ENCODE assay signal across 1 cellular context in the genomic region with DNA sequence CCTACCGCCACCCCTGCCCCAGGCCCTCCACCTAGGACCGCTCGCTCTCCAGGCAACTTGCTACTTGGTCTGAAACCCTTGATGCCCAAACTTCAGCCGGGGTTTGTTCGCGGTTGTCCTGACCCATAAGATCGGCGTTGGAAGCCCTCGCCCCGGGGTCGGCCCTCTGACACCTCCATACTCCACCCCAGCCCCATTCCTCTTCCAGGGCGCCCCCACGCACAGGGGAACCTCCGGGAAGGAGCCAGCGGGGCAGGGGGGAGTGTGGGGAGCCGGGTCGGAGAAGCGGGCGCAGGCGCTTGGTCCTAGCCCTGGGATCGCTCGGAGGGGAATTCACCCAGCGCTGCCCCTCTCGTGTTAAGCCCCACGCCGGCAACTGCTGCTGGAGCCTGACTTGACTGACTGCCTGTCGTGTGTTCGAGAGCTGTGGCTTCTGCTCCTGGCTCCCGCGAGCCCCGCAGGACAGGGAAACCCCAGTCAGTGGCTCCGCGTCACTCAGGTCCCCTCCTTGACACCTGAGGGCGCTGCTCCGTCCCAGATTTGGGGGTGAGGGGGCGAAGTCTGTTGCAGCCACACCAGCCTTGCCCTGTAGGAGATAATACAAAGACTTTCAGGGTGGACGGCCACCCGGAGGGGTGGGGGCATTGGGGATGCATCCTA.
TF ChIP-seq lines count a peak whose summit lies in the region.

No MANE protein-coding gene starts in this region.

TF ChIP-seq in H1, 55 proteins besides CTCF, POLR2A, EP300 and RAD21:
- TF ChIP-seq BACH1 (IDR thresholded peaks at IDR 0.05; ENCODE audit: low read length) = 0 out of 2 replicates have a peak, but pooled peaks have one; percentile 12
- no peak for TF ChIP-seq SIN3A (conservative IDR thresholded peaks at IDR 0.05 in 1 of 2, IDR thresholded peaks at IDR 0.05 in 1 of 2; ENCODE audit: low read depth in 1 of 2, low read length in 2 of 2)
- peak; percentile 67 for TF ChIP-seq CREB1 (IDR thresholded peaks at IDR 0.05)
- TF ChIP-seq EZH2 (IDR thresholded peaks at IDR 0.05; ENCODE audit: low read depth, low read length, severe bottlenecking) = peak; percentile 82
- TF ChIP-seq TCF12 (IDR thresholded peaks at IDR 0.05; ENCODE audit: low read depth, low read length) = no peak
- TF ChIP-seq RFX5 (IDR thresholded peaks at IDR 0.05; ENCODE audit: borderline replicate concordance, low read depth, low read length) = no peak
- TF ChIP-seq, protein P1, sequence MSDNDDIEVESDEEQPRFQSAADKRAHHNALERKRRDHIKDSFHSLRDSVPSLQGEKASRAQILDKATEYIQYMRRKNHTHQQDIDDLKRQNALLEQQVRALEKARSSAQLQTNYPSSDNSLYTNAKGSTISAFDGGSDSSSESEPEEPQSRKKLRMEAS (IDR thresholded peaks at IDR 0.05) = no peak
- no peak for TF ChIP-seq NANOG (IDR thresholded peaks at IDR 0.05; ENCODE audit: insufficient read depth, low read depth, low read length, poor library complexity, severe bottlenecking)
- TF ChIP-seq SAP30 (IDR thresholded peaks at IDR 0.05; ENCODE audit: insufficient read depth, insufficient replicate concordance, low read length) = no peak
- no peak for TF ChIP-seq CTBP2 (IDR thresholded peaks at IDR 0.05; ENCODE audit: borderline replicate concordance, insufficient read depth, insufficient read length, low read length)
- peak; percentile 74; the same call in 1 of the 2 replicates for TF ChIP-seq SUZ12 (IDR thresholded peaks at IDR 0.05; ENCODE audit: low read length)
- no peak for TF ChIP-seq GTF2F1 (IDR thresholded peaks at IDR 0.05; ENCODE audit: borderline replicate concordance, low read depth, low read length)
- TF ChIP-seq KDM5A (IDR thresholded peaks at IDR 0.05; ENCODE audit: low read length) = no peak
- no peak for TF ChIP-seq ZNF274 (IDR thresholded peaks at IDR 0.05; ENCODE audit: borderline replicate concordance, extremely low read depth, low read length)
- TF ChIP-seq, protein P2, sequence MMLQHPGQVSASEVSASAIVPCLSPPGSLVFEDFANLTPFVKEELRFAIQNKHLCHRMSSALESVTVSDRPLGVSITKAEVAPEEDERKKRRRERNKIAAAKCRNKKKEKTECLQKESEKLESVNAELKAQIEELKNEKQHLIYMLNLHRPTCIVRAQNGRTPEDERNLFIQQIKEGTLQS (IDR thresholded peaks at IDR 0.05; ENCODE audit: insufficient read depth, low read depth, low read length) = no peak
- TF ChIP-seq BRCA1 (IDR thresholded peaks at IDR 0.05; ENCODE audit: low read depth, low read length) = no peak
- TF ChIP-seq POU5F1 (IDR thresholded peaks at IDR 0.05; ENCODE audit: low read depth, low read length) = no peak
- no peak for TF ChIP-seq TAF7 (optimal IDR thresholded peaks at IDR 0.05; ENCODE audit: borderline replicate concordance, low read depth, low read length)
- no peak for TF ChIP-seq CEBPB (IDR thresholded peaks at IDR 0.05; ENCODE audit: low read depth, low read length)
- no peak for TF ChIP-seq YY1 (IDR thresholded peaks at IDR 0.05; ENCODE audit: low read depth, low read length)
- TF ChIP-seq, protein P3, sequence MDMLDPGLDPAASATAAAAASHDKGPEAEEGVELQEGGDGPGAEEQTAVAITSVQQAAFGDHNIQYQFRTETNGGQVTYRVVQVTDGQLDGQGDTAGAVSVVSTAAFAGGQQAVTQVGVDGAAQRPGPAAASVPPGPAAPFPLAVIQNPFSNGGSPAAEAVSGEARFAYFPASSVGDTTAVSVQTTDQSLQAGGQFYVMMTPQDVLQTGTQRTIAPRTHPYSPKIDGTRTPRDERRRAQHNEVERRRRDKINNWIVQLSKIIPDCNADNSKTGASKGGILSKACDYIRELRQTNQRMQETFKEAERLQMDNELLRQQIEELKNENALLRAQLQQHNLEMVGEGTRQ (IDR thresholded peaks at IDR 0.05; ENCODE audit: low read length) = no peak
- TF ChIP-seq JUN (IDR thresholded peaks at IDR 0.05; ENCODE audit: low read depth, low read length) = no peak
- peak; percentile 61 for TF ChIP-seq KDM4A (IDR thresholded peaks at IDR 0.05; ENCODE audit: low read depth, low read length, severe bottlenecking)
- no peak for TF ChIP-seq KDM1A (IDR thresholded peaks at IDR 0.05; ENCODE audit: borderline replicate concordance, low read length)
- TF ChIP-seq BCL11A (IDR thresholded peaks at IDR 0.05; ENCODE audit: low read depth in 2 of 2, low read length in 2 of 2) = no peak
- TF ChIP-seq RXRA (IDR thresholded peaks at IDR 0.05; ENCODE audit: insufficient read depth, low read depth, low read length) = no peak
- TF ChIP-seq SP1 (IDR thresholded peaks at IDR 0.05; ENCODE audit: low read depth, low read length) = no peak
- no peak for TF ChIP-seq SIRT6 (IDR thresholded peaks at IDR 0.05; ENCODE audit: low read length)
